ENCODE assay signal across 1 cellular context in genomic region chr11:73157141-73158010, GRCh38.
TF ChIP-seq lines count a peak whose summit lies in the region.

No MANE protein-coding gene starts in this region.

TF ChIP-seq in HepG2, 621 proteins besides CTCF, POLR2A, EP300 and RAD21 (continued from another document):
- no peak for TF ChIP-seq DZIP1 (CRISPR knock-in tag; IDR thresholded peaks at IDR 0.05)
TF ChIP-seq in HepG2: peak in this region for 34.
